Comparison of ENCODE assay signal across 7 cellular contexts in genomic region chr6:57021086-57021720, GRCh38.
DNase-seq lines count a peak whose midpoint lies in the region; ATAC-seq, FAIRE-seq and TF ChIP-seq lines count a peak whose summit lies in the region.

No MANE protein-coding gene starts in this region.

- peak; percentile 53 for ATAC-seq in GM21717 (IDR thresholded peaks at IDR 0.05; ENCODE audit: unreplicated experiment)

- H3K4me3 ChIP-seq in GM06990 (replicated peaks; ENCODE audit: low read depth, low read length) (no peak overlapping the region), LNCaP clone FGC (ENCODE audit: low read depth, low read length) (no peak overlapping the region), muscle layer of colon (ENCODE audit: low read depth in 1 of 2, low read length in 2 of 2) (no peak overlapping the region)

- no peak overlapping the region for H3K9ac ChIP-seq in muscle layer of colon (ENCODE audit: low read length)

- H3K27ac ChIP-seq in muscle layer of colon (ENCODE audit: low read depth, low read length) = peak overlapping the region; percentile 16

- no peaks in the 10 kb centered on the region for H3K4me1 ChIP-seq in muscle layer of colon (ENCODE audit: insufficient read depth, low read length)

- peak; percentile 17 for DNase-seq in GM06990 (ENCODE audit: extremely low read depth, insufficient read length)
- DNase-seq in LNCaP clone FGC (ENCODE audit: low read depth) = no peak
- DNase-seq in RKO (ENCODE audit: low spot score) = peak; percentile 82
- no peak for DNase-seq in activated gamma-delta T cell treated with Interleukin-2 at 50 U/mL for 16 hours

- FAIRE-seq in endometrium (lab: Jason Lieb, UNC) = peak; percentile 35

- H3K27me3 ChIP-seq in GM06990 (replicated peaks; ENCODE audit: control insufficient read depth, insufficient read depth, low read length) = no peaks in the 10 kb centered on the region
- H3K27me3 ChIP-seq in muscle layer of colon (ENCODE audit: control insufficient read depth in 1 of 2, insufficient read depth in 2 of 2, low read length in 2 of 2) = no peaks in the 10 kb centered on the region

- TF ChIP-seq CTCF in GM06990 (IDR thresholded peaks at IDR 0.05; ENCODE audit: insufficient read depth, low read length, poor library complexity, severe bottlenecking) = peak; percentile 35
- TF ChIP-seq CTCF in LNCaP clone FGC (IDR thresholded peaks at IDR 0.05; ENCODE audit: control insufficient read depth, extremely low read depth, insufficient read depth) = peak; percentile 36; the same call in 1 of the 2 replicates

- H3K36me3 ChIP-seq in GM06990 (ENCODE audit: control insufficient read depth, insufficient read depth, low read length) = no peaks in the 10 kb centered on the region
- no peaks in the 10 kb centered on the region for H3K36me3 ChIP-seq in muscle layer of colon (ENCODE audit: insufficient read depth, low read length)

- peaks cover 5% of the 10 kb centered on the region for H3K9me3 ChIP-seq in muscle layer of colon (ENCODE audit: low read length)

Comparison
In these comparisons a context has a peak if more than half of its experiments do, and no peak if none do; other contexts are left out.
1. DNase-seq: peak in GM06990 (single experiment) and RKO (single experiment); none in LNCaP clone FGC (single experiment) and activated gamma-delta T cell treated with Interleukin-2 at 50 U/mL for 16 hours (single experiment).